In the genomic region with DNA sequence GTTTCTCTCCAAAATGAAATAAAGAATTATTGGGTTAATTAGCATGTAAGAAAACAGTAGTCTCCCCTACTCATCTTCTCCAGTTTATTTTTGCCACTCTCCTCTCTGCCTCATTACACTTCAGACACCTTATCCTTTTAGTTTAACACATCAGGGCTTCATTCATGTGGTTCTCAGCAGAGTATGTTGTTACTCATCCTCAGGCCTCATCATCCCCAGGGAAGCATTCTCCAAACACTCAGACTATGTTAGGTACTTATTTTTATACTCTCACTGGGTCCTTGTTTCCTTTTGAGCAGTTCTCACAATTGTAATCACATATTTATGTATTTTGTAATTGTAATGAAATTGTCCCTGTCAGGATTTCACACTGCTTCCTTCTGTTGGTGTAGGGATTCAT, we compare ENCODE assay signal across 22 cellular contexts.
DNase-seq lines count a peak whose midpoint lies in the region; ATAC-seq and TF ChIP-seq lines count a peak whose summit lies in the region.
"Had no signal": no experiment of that assay in that cellular context is flagged by ENCODE, and none has a peak within 500 bp of the region (broad histone marks: within the 10 kb centered on the region; RNA-seq: fewer than 3 reads in every experiment).

No MANE protein-coding gene starts in this region.

- ATAC-seq in HG03442 (IDR thresholded peaks at IDR 0.05; ENCODE audit: unreplicated experiment): no peak

- DNase-seq in COLO829 (ENCODE audit: low spot score): peak; percentile 1
- peak; percentile 3 for DNase-seq in NCI-H345 treated with DMSO at 0.1 percent for 48 hours (lab: John Stamatoyannopoulos, UW; ENCODE audit: unreplicated experiment)
- DNase-seq in fibroblast of villous mesenchyme (ENCODE audit: low read depth): peak; percentile 25
- peak; percentile 67 for DNase-seq in myocyte (ENCODE audit: low read depth)
- DNase-seq in globus pallidus (ENCODE audit: low spot score): no peak
- DNase-seq in HUDEP-2 (lab: John Stamatoyannopoulos, UW; ENCODE audit: unreplicated experiment in 76 of 76): no peak
- DNase-seq in activated effector memory CD4-positive, alpha-beta T cell treated with Interleukin-2 at 50 U/mL for 16 hours: no peak
- DNase-seq: ACHN; activated B cell treated with CpG ODN at 0.5 μM for 24 hours; activated CD4-positive, alpha-beta T cell treated with anti-CD3 and anti-CD28 coated beads, Interleukin-2, amount 50 U/mL, for 48 hours; endodermal cell; islet precursor cell; KG1; NCI-H1694; NCI-H748 treated with DMSO at 0.1 percent for 48 hours; nucleus accumbens; substantia nigra; uterus had no signal

- TF ChIP-seq CTCF in fibroblast of villous mesenchyme (IDR thresholded peaks at IDR 0.05; ENCODE audit: insufficient read depth, low read depth, low read length): no peak

- no peak overlapping the region for H3K4me3 ChIP-seq in fibroblast of villous mesenchyme (ENCODE audit: low read depth, low read length)
- H3K4me3 ChIP-seq: colonic mucosa, lung, right atrium auricular region, uterus had no signal

Comparison
In these comparisons a context has a peak if more than half of its experiments do, and no peak if none do; other contexts are left out.
1. DNase-seq: peak in COLO829 (single experiment), NCI-H345 treated with DMSO at 0.1 percent for 48 hours (single experiment), fibroblast of villous mesenchyme (single experiment) and myocyte (single experiment); none in globus pallidus (single experiment), HUDEP-2 (0 of 76) and activated effector memory CD4-positive, alpha-beta T cell treated with Interleukin-2 at 50 U/mL for 16 hours (single experiment).